1 cellular context compared by ENCODE assay signal in the genomic region with DNA sequence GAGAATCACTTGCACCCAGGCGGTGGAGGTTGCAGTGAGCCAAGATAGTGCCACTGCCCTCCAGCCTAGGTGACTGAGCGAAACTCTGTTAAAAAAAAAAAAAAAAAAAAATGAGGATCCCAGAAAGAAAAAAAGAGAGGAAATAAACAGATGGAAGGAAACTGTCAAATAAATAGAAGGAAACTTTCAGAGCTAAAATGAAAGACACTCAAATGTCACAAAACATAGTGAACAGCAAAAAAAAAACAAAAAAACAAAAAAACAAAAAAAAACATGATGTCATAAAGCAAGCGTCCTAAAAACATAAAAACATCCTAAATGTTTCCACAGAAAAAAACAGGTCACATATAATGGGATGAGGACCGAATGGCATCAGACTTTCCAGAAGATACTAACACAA.
TF ChIP-seq lines count a peak whose summit lies in the region.

No MANE protein-coding gene starts in this region.

TF ChIP-seq in IMR-90, 13 proteins besides CTCF, POLR2A, EP300 and RAD21 (continued from another document):
- TF ChIP-seq, protein P1, sequence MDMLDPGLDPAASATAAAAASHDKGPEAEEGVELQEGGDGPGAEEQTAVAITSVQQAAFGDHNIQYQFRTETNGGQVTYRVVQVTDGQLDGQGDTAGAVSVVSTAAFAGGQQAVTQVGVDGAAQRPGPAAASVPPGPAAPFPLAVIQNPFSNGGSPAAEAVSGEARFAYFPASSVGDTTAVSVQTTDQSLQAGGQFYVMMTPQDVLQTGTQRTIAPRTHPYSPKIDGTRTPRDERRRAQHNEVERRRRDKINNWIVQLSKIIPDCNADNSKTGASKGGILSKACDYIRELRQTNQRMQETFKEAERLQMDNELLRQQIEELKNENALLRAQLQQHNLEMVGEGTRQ (IDR thresholded peaks at IDR 0.05; ENCODE audit: low read depth, low read length) = no peak
- TF ChIP-seq FOS (IDR thresholded peaks at IDR 0.05; ENCODE audit: low read depth, low read length) = no peak
- no peak for TF ChIP-seq SMC3 (IDR thresholded peaks at IDR 0.05; ENCODE audit: low read depth, low read length)
- no peak for TF ChIP-seq RFX5 (IDR thresholded peaks at IDR 0.05; ENCODE audit: low read depth, low read length)
- no peak for TF ChIP-seq MAFK (IDR thresholded peaks at IDR 0.05; ENCODE audit: low read depth, low read length)
- TF ChIP-seq, protein P2, sequence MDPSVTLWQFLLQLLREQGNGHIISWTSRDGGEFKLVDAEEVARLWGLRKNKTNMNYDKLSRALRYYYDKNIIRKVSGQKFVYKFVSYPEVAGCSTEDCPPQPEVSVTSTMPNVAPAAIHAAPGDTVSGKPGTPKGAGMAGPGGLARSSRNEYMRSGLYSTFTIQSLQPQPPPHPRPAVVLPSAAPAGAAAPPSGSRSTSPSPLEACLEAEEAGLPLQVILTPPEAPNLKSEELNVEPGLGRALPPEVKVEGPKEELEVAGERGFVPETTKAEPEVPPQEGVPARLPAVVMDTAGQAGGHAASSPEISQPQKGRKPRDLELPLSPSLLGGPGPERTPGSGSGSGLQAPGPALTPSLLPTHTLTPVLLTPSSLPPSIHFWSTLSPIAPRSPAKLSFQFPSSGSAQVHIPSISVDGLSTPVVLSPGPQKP (IDR thresholded peaks at IDR 0.05; ENCODE audit: borderline replicate concordance, low read depth, low read length) = no peak
